In the genomic region with DNA sequence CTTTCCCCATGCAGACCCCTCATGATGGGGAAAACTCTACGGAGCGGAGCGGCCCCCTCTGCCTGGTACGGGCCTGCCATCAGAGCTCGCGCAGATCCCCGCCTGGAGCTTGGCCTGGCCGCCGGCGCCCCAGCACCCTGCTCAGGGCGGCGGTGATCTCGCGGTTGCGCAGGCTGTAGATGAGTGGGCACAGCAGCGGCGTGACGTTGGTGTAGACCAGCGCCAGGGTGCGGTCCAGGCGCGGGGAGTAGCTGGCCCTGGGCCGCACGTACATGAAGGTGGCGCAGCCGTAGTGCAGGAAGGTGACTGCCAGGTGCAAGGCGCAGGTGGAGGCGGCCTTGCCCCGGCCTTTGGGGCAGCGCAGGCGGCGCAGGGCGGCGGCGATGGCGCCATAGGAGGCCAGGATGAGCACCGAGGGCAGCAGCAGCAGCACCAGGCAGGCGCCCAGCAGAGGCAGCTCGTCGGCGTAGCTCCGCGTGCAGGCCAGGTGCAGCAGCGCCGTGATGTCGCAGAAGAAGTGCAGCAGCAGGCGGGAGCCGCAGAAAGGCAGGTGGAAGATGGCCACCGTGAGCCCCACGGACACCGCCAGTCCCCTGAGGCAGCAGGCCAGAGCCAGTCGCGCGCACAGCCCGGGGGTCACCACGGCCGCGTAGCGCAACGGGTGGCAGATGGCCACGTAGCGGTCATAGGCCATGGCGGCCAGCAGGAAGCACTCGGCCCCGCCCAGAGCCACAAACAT, we compare ENCODE assay signal across 27 cellular contexts. TPM values are rescaled to one million over a fixed set of nuclear protein-coding genes. Genes with fewer than 3 reads are reported as not detected.
A peak's percentile ranks its signal among the peaks of the same experiment; 100 is the strongest.
DNase-seq lines count a peak whose midpoint lies in the region; ATAC-seq, FAIRE-seq and TF ChIP-seq lines count a peak whose summit lies in the region.
"Had no signal": no experiment of that assay in that cellular context is flagged by ENCODE, and none has a peak within 500 bp of the region (broad histone marks: within the 10 kb centered on the region; RNA-seq: fewer than 3 reads in every experiment).

No MANE protein-coding gene starts in this region.

- TF ChIP-seq POLR2A in GM12892 (IDR thresholded peaks at IDR 0.05; ENCODE audit: low read depth, low read length), result no peak

- H3K4me3 ChIP-seq in right cardiac atrium (ENCODE audit: low read length), result no peak overlapping the region
- H3K4me3 ChIP-seq in right atrium auricular region, result no peak overlapping the region
- H3K4me3 ChIP-seq in choroid plexus epithelial cell (ENCODE audit: low read depth, low read length), result peak overlapping the region; percentile 9
- H3K4me3 ChIP-seq in mucosa of descending colon, result no peak overlapping the region
- no peak overlapping the region for H3K4me3 ChIP-seq in upper lobe of right lung
- H3K4me3 ChIP-seq: coronary artery, PC-9, tibial artery had no signal

- TF ChIP-seq CTCF in right atrium auricular region (IDR thresholded peaks at IDR 0.05), result no peak
- TF ChIP-seq CTCF in choroid plexus epithelial cell (conservative IDR thresholded peaks at IDR 0.05; ENCODE audit: low read depth, low read length), result no peak
- TF ChIP-seq CTCF in mucosa of descending colon (IDR thresholded peaks at IDR 0.05), result no peak
- no peak for TF ChIP-seq CTCF in upper lobe of right lung (IDR thresholded peaks at IDR 0.05)

- WGBS in right cardiac atrium, result 58% methylated on average over 65 of the region's 65 CpGs

- H3K4me1 ChIP-seq in right cardiac atrium (ENCODE audit: control insufficient read depth, insufficient read depth, low read length), result no peaks in the 10 kb centered on the region
- no peaks in the 10 kb centered on the region for H3K4me1 ChIP-seq in right atrium auricular region
- no peaks in the 10 kb centered on the region for H3K4me1 ChIP-seq in mucosa of descending colon (ENCODE audit: low read depth)
- H3K4me1 ChIP-seq in upper lobe of right lung, result no peaks in the 10 kb centered on the region
- H3K4me1 ChIP-seq: tibial artery had no signal

- H3K27me3 ChIP-seq in right cardiac atrium (ENCODE audit: control insufficient read depth, insufficient read depth) (no peaks in the 10 kb centered on the region), right atrium auricular region (no peaks in the 10 kb centered on the region), upper lobe of right lung (no peaks in the 10 kb centered on the region)
- H3K27me3 ChIP-seq: tibial artery had no signal

- FAIRE-seq in GM12892 (lab: Jason Lieb, UNC), result no peak
- FAIRE-seq: endometrium had no signal

- peaks cover 0 to 12% of the 10 kb centered on the region in 2 donors for H3K36me3 Mint-ChIP-seq in activated naive CD4-positive, alpha-beta T cell treated with anti-CD3 and anti-CD28 coated beads, Interleukin-2, amount 50 U/mL, for 72 hours
- H3K36me3 Mint-ChIP-seq: stimulated activated effector memory CD8-positive, alpha-beta T cell treated with anti-CD3 and anti-CD28 coated beads, Interleukin-12 subunit alpha, Interleukin-12 subunit beta, amount 100 ng/mL, for 72 hours had no signal

- H3K27ac ChIP-seq in right cardiac atrium (ENCODE audit: low read length) (no peak overlapping the region), right atrium auricular region (no peak overlapping the region), upper lobe of right lung (no peak overlapping the region)
- H3K27ac ChIP-seq: coronary artery, heart right ventricle, HL-60, PC-9, tibial artery, WERI-Rb-1 had no signal

- no peak overlapping the region for H3K27ac Mint-ChIP-seq in activated naive CD4-positive, alpha-beta T cell treated with anti-CD3 and anti-CD28 coated beads, Interleukin-2, amount 50 U/mL, for 72 hours
- H3K27ac Mint-ChIP-seq: CD8-positive, alpha-beta T cell; stimulated activated effector memory CD8-positive, alpha-beta T cell treated with anti-CD3 and anti-CD28 coated beads, Interleukin-12 subunit alpha, Interleukin-12 subunit beta, amount 100 ng/mL, for 72 hours had no signal

- no peaks in the 10 kb centered on the region for H3K9me3 ChIP-seq in right cardiac atrium (ENCODE audit: control insufficient read depth, low read length)
- no peaks in the 10 kb centered on the region for H3K9me3 ChIP-seq in right atrium auricular region
- H3K9me3 ChIP-seq in mucosa of descending colon, result no peaks in the 10 kb centered on the region
- no peaks in the 10 kb centered on the region for H3K9me3 ChIP-seq in upper lobe of right lung
- H3K9me3 ChIP-seq: heart right ventricle, tibial artery had no signal

- DNase-seq in right cardiac atrium (peak; percentile 16 to 58 (median 45)), right atrium auricular region (ENCODE audit: low spot score) (no peak), choroid plexus epithelial cell (ENCODE audit: low read depth) (no peak), mucosa of descending colon (peak in 2 of 3 donors; percentile 31 to 51), upper lobe of right lung (no peak), GM12892 (ENCODE audit: insufficient read length) (no peak)
- no peak for DNase-seq in activated naive CD4-positive, alpha-beta T cell treated with anti-CD3 and anti-CD28 coated beads, Interleukin-2, amount 50 U/mL, for 72 hours (ENCODE audit: low spot score in 2 of 2)
- DNase-seq: activated CD8-positive, alpha-beta memory T cell treated with anti-CD3 and anti-CD28 coated beads, Interleukin-2, amount 50 U/mL, for 4 hours; activated effector memory CD4-positive, alpha-beta T cell treated with Interleukin-2 at 50 U/mL for 16 hours; CD8-positive, alpha-beta T cell; DND-41; heart right ventricle; NCI-H1436 treated with DMSO at 0.1 percent for 48 hours; NCI-H82; occipital lobe; PC-9; tibial artery; WERI-Rb-1 had no signal

- H3K36me3 ChIP-seq in right atrium auricular region, result no peaks in the 10 kb centered on the region
- no peaks in the 10 kb centered on the region for H3K36me3 ChIP-seq in mucosa of descending colon (ENCODE audit: low read depth)
- H3K36me3 ChIP-seq in upper lobe of right lung, result no peaks in the 10 kb centered on the region
- H3K36me3 ChIP-seq: heart right ventricle, tibial artery, WERI-Rb-1 had no signal

- H3K9me3 Mint-ChIP-seq in activated naive CD4-positive, alpha-beta T cell treated with anti-CD3 and anti-CD28 coated beads, Interleukin-2, amount 50 U/mL, for 72 hours, result peaks cover 0 to 10% of the 10 kb centered on the region in 2 donors
- H3K9me3 Mint-ChIP-seq: CD8-positive, alpha-beta T cell; stimulated activated effector memory CD8-positive, alpha-beta T cell treated with anti-CD3 and anti-CD28 coated beads, Interleukin-12 subunit alpha, Interleukin-12 subunit beta, amount 100 ng/mL, for 72 hours had no signal

- ATAC-seq in right cardiac atrium (peak; percentile 60 to 78), mucosa of descending colon (peak; percentile 80), upper lobe of right lung (peak; percentile 47), HG02981 (IDR thresholded peaks at IDR 0.05; ENCODE audit: unreplicated experiment) (no peak)
- ATAC-seq in activated naive CD4-positive, alpha-beta T cell treated with anti-CD3 and anti-CD28 coated beads, Interleukin-2, amount 50 U/mL, for 72 hours, result no peak
- ATAC-seq: CD8-positive, alpha-beta T cell; stimulated activated effector memory CD8-positive, alpha-beta T cell treated with anti-CD3 and anti-CD28 coated beads, Interleukin-12 subunit alpha, Interleukin-12 subunit beta, amount 100 ng/mL, for 72 hours had no signal

- intact Hi-C loops in right cardiac atrium (cut with DNase I) (no loop called here), mucosa of descending colon (cut with DNase I, micrococcal nuclease) (no loop called here), upper lobe of right lung (cut with DNase I) (no loop called here)

RNA-seq across cellular contexts. Expression of a gene that starts 33.4 kb away (rescaled TPM):
- total RNA-seq in right cardiac atrium (not detected), right atrium auricular region (not detected), mucosa of descending colon (under 1 TPM in 1 of 3 donors, not detected in 2; 0.34 TPM), upper lobe of right lung (not detected)
- not detected for polyA plus RNA-seq in right cardiac atrium
- total RNA-seq in activated naive CD4-positive, alpha-beta T cell treated with anti-CD3 and anti-CD28 coated beads, Interleukin-2, amount 50 U/mL, for 72 hours, result not detected
- not detected for polyA plus RNA-seq in GM12892 (2012; ENCODE audit: missing spikeins)
- total RNA-seq: CD8-positive, alpha-beta T cell; myocyte; occipital lobe; PC-9; SK-MEL-5; T-helper 2 cell treated with Interferon-gamma antibody and Interleukin-4, amounts not matched to agents 100 ng/mL and 5 ng/mL, for 36 hours had no signal
- polyA plus RNA-seq: adipose tissue, heart right ventricle had no signal

Comparison
In these comparisons a context has a peak if more than half of its experiments do, and no peak if none do; other contexts are left out.
1. DNase-seq: peak in right cardiac atrium (3 of 3) and mucosa of descending colon (2 of 3); none in right atrium auricular region (single experiment), choroid plexus epithelial cell (single experiment), upper lobe of right lung (single experiment), activated naive CD4-positive, alpha-beta T cell treated with anti-CD3 and anti-CD28 coated beads, Interleukin-2, amount 50 U/mL, for 72 hours (0 of 2) and GM12892 (single experiment).
2. ATAC-seq: peak in right cardiac atrium (2 of 2), mucosa of descending colon (single experiment) and upper lobe of right lung (single experiment); none in HG02981 (single experiment) and activated naive CD4-positive, alpha-beta T cell treated with anti-CD3 and anti-CD28 coated beads, Interleukin-2, amount 50 U/mL, for 72 hours (0 of 2).